ENCODE assay signal across 27 cellular contexts in genomic region chrX:154028502-154029184, GRCh38. TPM values are rescaled to one million over a fixed set of nuclear protein-coding genes. Genes with fewer than 3 reads are reported as not detected.
DNase-seq lines count a peak whose midpoint lies in the region; ATAC-seq and TF ChIP-seq lines count a peak whose summit lies in the region.
"Had no signal": no experiment of that assay in that cellular context is flagged by ENCODE, and none has a peak within 500 bp of the region (broad histone marks: within the 10 kb centered on the region; RNA-seq: fewer than 3 reads in every experiment).

No MANE protein-coding gene starts in this region.

- no peak overlapping the region for H3K4me3 ChIP-seq in spleen
- H3K4me3 ChIP-seq: dorsolateral prefrontal cortex, GM12878, GM23248, heart right ventricle, left lung, psoas muscle, skin epidermis, thoracic aorta had no signal

- 67 to 85% (median 78%) methylated on average over 8 to 13 of the region's 13 CpGs for WGBS in spleen, 5 donors

- no peak for TF ChIP-seq POLR2A in spleen (IDR thresholded peaks at IDR 0.05)

- no peaks in the 10 kb centered on the region for H3K27me3 Mint-ChIP-seq in activated CD4-positive, alpha-beta T cell treated with anti-CD3 and anti-CD28 coated beads, Interleukin-2, amount 10 ng/mL, durations not matched to agents 7 days and 5 days
- no peaks in the 10 kb centered on the region for H3K27me3 Mint-ChIP-seq in activated T-helper 1 cell treated with anti-CD3 and anti-CD28 coated beads, Interleukin-12 subunit alpha, Interleukin-12 subunit beta, Interleukin-2, Interleukin-4 antibody, amounts not matched to agents 30 ng/mL and 10 ng/mL and 1 ng/mL, durations not matched to agents 14 hours and 24 hours and 36 hours (ENCODE audit: insufficient read depth)

- ATAC-seq in left colon, result peak; percentile 94
- no peak for ATAC-seq in GM18909 (IDR thresholded peaks at IDR 0.05; ENCODE audit: poor library complexity, unreplicated experiment)
- ATAC-seq in GM21786 (IDR thresholded peaks at IDR 0.05; ENCODE audit: unreplicated experiment), result no peak
- ATAC-seq: activated CD4-positive, CD25-positive, alpha-beta regulatory T cell treated with anti-CD3 and anti-CD28 coated beads, Interleukin-2, amount 50 U/mL, for 24 hours; heart right ventricle; left lung; SK-N-SH treated with all-trans-retinoic acid at 6 μM for 48 hours had no signal

- H3K27ac ChIP-seq in spleen, result peak overlapping the region in 2 of 8 donors; percentile 2 to 20
- H3K27ac ChIP-seq: epithelial cell of prostate, GM23248, heart right ventricle, left lung, psoas muscle, skin epidermis, thoracic aorta had no signal

- CTCF ChIA-PET in activated CD4-positive, alpha-beta T cell treated with anti-CD3 and anti-CD28 coated beads, Interleukin-2, amount 10 ng/mL, durations not matched to agents 7 days and 5 days (lab: Charles Lee), result interaction anchor here (1.0 to 1.7 kb wide), 2 partner anchors 15 to 43 kb away, joined by 4 to 5 read pairs; no protein-coding TSS in a partner anchor

- peaks cover 9% of the 10 kb centered on the region for H3K4me1 Mint-ChIP-seq in activated CD4-positive, alpha-beta T cell treated with anti-CD3 and anti-CD28 coated beads, Interleukin-2, amount 10 ng/mL, durations not matched to agents 7 days and 5 days
- H3K4me1 Mint-ChIP-seq in activated T-helper 1 cell treated with anti-CD3 and anti-CD28 coated beads, Interleukin-12 subunit alpha, Interleukin-12 subunit beta, Interleukin-2, Interleukin-4 antibody, amounts not matched to agents 30 ng/mL and 10 ng/mL and 1 ng/mL, durations not matched to agents 14 hours and 24 hours and 36 hours (ENCODE audit: low read depth), result no peaks in the 10 kb centered on the region
- H3K4me1 Mint-ChIP-seq: mesothelial cell of epicardium had no signal

- no peaks in the 10 kb centered on the region for H3K9me3 ChIP-seq in spleen
- H3K9me3 ChIP-seq: heart right ventricle, left lung, psoas muscle, thoracic aorta had no signal

- peaks cover 12% of the 10 kb centered on the region for H3K36me3 Mint-ChIP-seq in activated CD4-positive, alpha-beta T cell treated with anti-CD3 and anti-CD28 coated beads, Interleukin-2, amount 10 ng/mL, durations not matched to agents 7 days and 5 days (ENCODE audit: low read depth)
- peaks cover 10% of the 10 kb centered on the region for H3K36me3 Mint-ChIP-seq in activated T-helper 1 cell treated with anti-CD3 and anti-CD28 coated beads, Interleukin-12 subunit alpha, Interleukin-12 subunit beta, Interleukin-2, Interleukin-4 antibody, amounts not matched to agents 30 ng/mL and 10 ng/mL and 1 ng/mL, durations not matched to agents 14 hours and 24 hours and 36 hours (ENCODE audit: low read depth)

- POLR2A ChIA-PET in activated CD4-positive, alpha-beta T cell treated with anti-CD3 and anti-CD28 coated beads, Interleukin-2, amount 10 ng/mL, durations not matched to agents 7 days and 5 days (lab: Charles Lee), result no interaction called here

- H3K4me1 ChIP-seq in spleen, result peaks cover 0 to 15% (median 6%) of the 10 kb centered on the region in 6 donors
- H3K4me1 ChIP-seq: left lung, psoas muscle had no signal

- peaks cover 0 to 4% (median 0%) of the 10 kb centered on the region in 7 donors for H3K27me3 ChIP-seq in spleen (replicated peaks in 1 of 7)
- H3K27me3 ChIP-seq: left lung had no signal

- intact Hi-C loops in activated T-helper 1 cell treated with anti-CD3 and anti-CD28 coated beads, Interleukin-12 subunit alpha, Interleukin-12 subunit beta, Interleukin-2, Interleukin-4 antibody, amounts not matched to agents 30 ng/mL and 10 ng/mL and 1 ng/mL, durations not matched to agents 14 hours and 24 hours and 36 hours (cut with micrococcal nuclease), result no loop called here
- intact Hi-C loops in left colon (cut with DNase I, micrococcal nuclease) (no loop called here), spleen (cut with DNase I; ENCODE audit: low total_unique reads) (no loop called here)

- H3K9me3 Mint-ChIP-seq in activated CD4-positive, alpha-beta T cell treated with anti-CD3 and anti-CD28 coated beads, Interleukin-2, amount 10 ng/mL, durations not matched to agents 7 days and 5 days, result no peaks in the 10 kb centered on the region
- H3K9me3 Mint-ChIP-seq in activated T-helper 1 cell treated with anti-CD3 and anti-CD28 coated beads, Interleukin-12 subunit alpha, Interleukin-12 subunit beta, Interleukin-2, Interleukin-4 antibody, amounts not matched to agents 30 ng/mL and 10 ng/mL and 1 ng/mL, durations not matched to agents 14 hours and 24 hours and 36 hours, result no peaks in the 10 kb centered on the region
- H3K9me3 Mint-ChIP-seq: neural crest cell had no signal

- peak overlapping the region; percentile 55 for H3K27ac Mint-ChIP-seq in activated CD4-positive, alpha-beta T cell treated with anti-CD3 and anti-CD28 coated beads, Interleukin-2, amount 10 ng/mL, durations not matched to agents 7 days and 5 days
- peak overlapping the region; percentile 61 for H3K27ac Mint-ChIP-seq in activated T-helper 1 cell treated with anti-CD3 and anti-CD28 coated beads, Interleukin-12 subunit alpha, Interleukin-12 subunit beta, Interleukin-2, Interleukin-4 antibody, amounts not matched to agents 30 ng/mL and 10 ng/mL and 1 ng/mL, durations not matched to agents 14 hours and 24 hours and 36 hours
- H3K27ac Mint-ChIP-seq: mesothelial cell of epicardium had no signal

- H3K36me3 ChIP-seq in spleen, result peaks cover 0 to 91% (median 28%) of the 10 kb centered on the region in 6 donors

- DNase-seq in activated CD4-positive, alpha-beta T cell treated with anti-CD3 and anti-CD28 coated beads, Interleukin-2, amount 10 ng/mL, durations not matched to agents 7 days and 5 days, result no peak
- no peak for DNase-seq in activated CD4-positive, alpha-beta T cell treated with anti-CD3 and anti-CD28 coated beads for 1 hour
- no peak for DNase-seq in activated T-helper 1 cell treated with anti-CD3 and anti-CD28 coated beads, Interleukin-12 subunit alpha, Interleukin-12 subunit beta, Interleukin-2, Interleukin-4 antibody, amounts not matched to agents 30 ng/mL and 10 ng/mL and 1 ng/mL, durations not matched to agents 14 hours and 24 hours and 36 hours (ENCODE audit: low spot score)
- DNase-seq in left colon (peak; percentile 55 to 60), spleen (peak; percentile 52), NCI-H345 treated with DMSO at 0.1 percent for 48 hours (lab: John Stamatoyannopoulos, UW; ENCODE audit: unreplicated experiment) (no peak)
- DNase-seq: activated effector memory CD4-positive, alpha-beta T cell treated with anti-CD3 and anti-CD28 coated beads, Interleukin-2, amount 50 U/mL, for 16 hours; DND-41; dorsolateral prefrontal cortex; GM23248; heart right ventricle; Kasumi-1; left lung; NCI-H1048; NCI-H187 treated with DMSO at 0.1 percent for 48 hours; psoas muscle; stimulated activated naive CD4-positive, alpha-beta T cell had no signal

- TF ChIP-seq CTCF in spleen (IDR thresholded peaks at IDR 0.05 in 8 of 11, conservative IDR thresholded peaks at IDR 0.05 in 3 of 11), result no peak

- H3K4me3 Mint-ChIP-seq in activated CD4-positive, alpha-beta T cell treated with anti-CD3 and anti-CD28 coated beads, Interleukin-2, amount 10 ng/mL, durations not matched to agents 7 days and 5 days, result no peak overlapping the region
- no peak overlapping the region for H3K4me3 Mint-ChIP-seq in activated T-helper 1 cell treated with anti-CD3 and anti-CD28 coated beads, Interleukin-12 subunit alpha, Interleukin-12 subunit beta, Interleukin-2, Interleukin-4 antibody, amounts not matched to agents 30 ng/mL and 10 ng/mL and 1 ng/mL, durations not matched to agents 14 hours and 24 hours and 36 hours
- H3K4me3 Mint-ChIP-seq: mesothelial cell of epicardium, neural crest cell had no signal

RNA-seq across cellular contexts. Expression of gene IRAK1, which starts 8.9 kb away (rescaled TPM):
- 100 to 1,000 TPM; 107 to 112 TPM for total RNA-seq in activated CD4-positive, alpha-beta T cell treated with anti-CD3 and anti-CD28 coated beads, Interleukin-2, amount 10 ng/mL, durations not matched to agents 7 days and 5 days
- total RNA-seq in activated T-helper 1 cell treated with anti-CD3 and anti-CD28 coated beads, Interleukin-12 subunit alpha, Interleukin-12 subunit beta, Interleukin-2, Interleukin-4 antibody, amounts not matched to agents 30 ng/mL and 10 ng/mL and 1 ng/mL, durations not matched to agents 14 hours and 24 hours and 36 hours, result 165 and 172 TPM in 2 replicates
- total RNA-seq in left colon (100 to 1,000 TPM in 1 of 2 donors, 10 to 100 TPM in 1; 76.1 to 103 TPM), spleen (100 to 1,000 TPM in 2 of 7 donors, 10 to 100 TPM in 5; 86.2 to 118 (median 91.1) TPM)
- polyA plus RNA-seq in spleen, result 10 to 100 TPM; 46.4 to 85.2 (median 55.2) TPM

RNA-seq across cellular contexts. Expression of gene TMEM187, which starts 56.1 kb away (rescaled TPM):
- 1 to 10 TPM; 7.9 to 8.5 TPM for total RNA-seq in activated CD4-positive, alpha-beta T cell treated with anti-CD3 and anti-CD28 coated beads, Interleukin-2, amount 10 ng/mL, durations not matched to agents 7 days and 5 days
- total RNA-seq in activated T-helper 1 cell treated with anti-CD3 and anti-CD28 coated beads, Interleukin-12 subunit alpha, Interleukin-12 subunit beta, Interleukin-2, Interleukin-4 antibody, amounts not matched to agents 30 ng/mL and 10 ng/mL and 1 ng/mL, durations not matched to agents 14 hours and 24 hours and 36 hours, result 3.4 and 4.6 TPM in 2 replicates
- total RNA-seq in left colon (1 to 10 TPM; 8.4 to 9.9 TPM), spleen (10 to 100 TPM in 1 of 7 donors, 1 to 10 TPM in 6; 2.0 to 12.2 (median 6.2) TPM)
- polyA plus RNA-seq in spleen, result 1 to 10 TPM; 3.3 to 7.4 (median 4.9) TPM

RNA-seq across cellular contexts. Expression of gene HCFC1, which starts 57.0 kb away (rescaled TPM):
- total RNA-seq in activated CD4-positive, alpha-beta T cell treated with anti-CD3 and anti-CD28 coated beads, Interleukin-2, amount 10 ng/mL, durations not matched to agents 7 days and 5 days, result 100 to 1,000 TPM; 116 to 121 TPM
- 105 and 106 TPM in 2 replicates for total RNA-seq in activated T-helper 1 cell treated with anti-CD3 and anti-CD28 coated beads, Interleukin-12 subunit alpha, Interleukin-12 subunit beta, Interleukin-2, Interleukin-4 antibody, amounts not matched to agents 30 ng/mL and 10 ng/mL and 1 ng/mL, durations not matched to agents 14 hours and 24 hours and 36 hours
- total RNA-seq in left colon (10 to 100 TPM; 31.9 to 47.9 TPM), spleen (10 to 100 TPM; 50.6 to 86.5 (median 62.1) TPM)
- polyA plus RNA-seq in spleen, result 10 to 100 TPM in 2 of 3 donors, 1 to 10 TPM in 1; 9.5 to 22.7 (median 11.4) TPM

Comparison
In these comparisons a context has a peak if more than half of its experiments do, and no peak if none do; other contexts are left out.
1. DNase-seq: peak in left colon (2 of 2) and spleen (single experiment); none in activated CD4-positive, alpha-beta T cell treated with anti-CD3 and anti-CD28 coated beads, Interleukin-2, amount 10 ng/mL, durations not matched to agents 7 days and 5 days (single experiment), activated CD4-positive, alpha-beta T cell treated with anti-CD3 and anti-CD28 coated beads for 1 hour (single experiment), activated T-helper 1 cell treated with anti-CD3 and anti-CD28 coated beads, Interleukin-12 subunit alpha, Interleukin-12 subunit beta, Interleukin-2, Interleukin-4 antibody, amounts not matched to agents 30 ng/mL and 10 ng/mL and 1 ng/mL, durations not matched to agents 14 hours and 24 hours and 36 hours (single experiment) and NCI-H345 treated with DMSO at 0.1 percent for 48 hours (single experiment).